ENCODE assay signal across 17 cellular contexts in genomic region chr3:5219216-5219615, GRCh38.
"Had no signal": no experiment of that assay in that cellular context is flagged by ENCODE, and none has a peak within 500 bp of the region (broad histone marks: within the 10 kb centered on the region; RNA-seq: fewer than 3 reads in every experiment).

No MANE protein-coding gene starts in this region.

- DNase-seq: activated CD4-positive, alpha-beta T cell treated with anti-CD3 and anti-CD28 coated beads for 36 hours; activated CD8-positive, alpha-beta memory T cell treated with anti-CD3 and anti-CD28 coated beads, Interleukin-2, amount 50 U/mL, for 4 hours; activated CD8-positive, alpha-beta T cell treated with anti-CD3 and anti-CD28 coated beads for 36 hours; cerebellar nuclear complex; effector memory CD4-positive, alpha-beta T cell; head of caudate nucleus; left ventricle myocardium inferior; mesenchymal stem cell; SK-N-SH; T-helper 1 cell; T1000 had no signal

- H3K9ac ChIP-seq: SK-N-SH had no signal

- H3K9me3 Mint-ChIP-seq: activated CD8-positive, alpha-beta T cell treated with anti-CD3 and anti-CD28 coated beads for 36 hours; dendritic cell treated with granulocyte-macrophage colony-stimulating factor and Interleukin-4, amounts not matched to agents 40 ng/mL and 50 ng/mL, for 4 days; stimulated activated naive CD8-positive, alpha-beta T cell treated with anti-CD3 and anti-CD28 coated beads, Interleukin-15, Interleukin-2, amounts not matched to agents 100 ng/mL and 50 ng/mL, for 24 hours had no signal

- H3K9me3 ChIP-seq: ascending aorta, breast epithelium, left ventricle myocardium inferior, SK-N-SH, suprapubic skin had no signal

- H3K4me1 ChIP-seq: ascending aorta, breast epithelium, left ventricle myocardium inferior, suprapubic skin had no signal

- H3K4me3 Mint-ChIP-seq: activated CD4-positive, alpha-beta T cell treated with anti-CD3 and anti-CD28 coated beads for 36 hours; activated CD8-positive, alpha-beta T cell treated with anti-CD3 and anti-CD28 coated beads for 36 hours; dendritic cell treated with granulocyte-macrophage colony-stimulating factor and Interleukin-4, amounts not matched to agents 40 ng/mL and 50 ng/mL, for 4 days; stimulated activated naive CD8-positive, alpha-beta T cell treated with anti-CD3 and anti-CD28 coated beads, Interleukin-15, Interleukin-2, amounts not matched to agents 100 ng/mL and 50 ng/mL, for 24 hours had no signal

- H3K27me3 ChIP-seq: ascending aorta, breast epithelium, suprapubic skin had no signal

- H3K27ac ChIP-seq: ascending aorta, breast epithelium, left ventricle myocardium inferior, suprapubic skin had no signal

- ATAC-seq: activated CD4-positive, alpha-beta T cell treated with anti-CD3 and anti-CD28 coated beads for 36 hours; activated CD8-positive, alpha-beta T cell treated with anti-CD3 and anti-CD28 coated beads for 36 hours; sciatic nerve had no signal

- H3K27ac Mint-ChIP-seq: stimulated activated naive CD8-positive, alpha-beta T cell treated with anti-CD3 and anti-CD28 coated beads, Interleukin-15, Interleukin-2, amounts not matched to agents 100 ng/mL and 50 ng/mL, for 24 hours had no signal

- H3K27me3 Mint-ChIP-seq: activated CD4-positive, alpha-beta T cell treated with anti-CD3 and anti-CD28 coated beads for 36 hours; activated CD8-positive, alpha-beta T cell treated with anti-CD3 and anti-CD28 coated beads for 36 hours; dendritic cell treated with granulocyte-macrophage colony-stimulating factor and Interleukin-4, amounts not matched to agents 40 ng/mL and 50 ng/mL, for 4 days; stimulated activated naive CD8-positive, alpha-beta T cell treated with anti-CD3 and anti-CD28 coated beads, Interleukin-15, Interleukin-2, amounts not matched to agents 100 ng/mL and 50 ng/mL, for 24 hours had no signal

- H3K4me3 ChIP-seq: ascending aorta, breast epithelium, left ventricle myocardium inferior, suprapubic skin had no signal
